Comparison of ENCODE assay signal across 11 cellular contexts in genomic region chr7:5598261-5598761, GRCh38. TPM values are rescaled to one million over a fixed set of nuclear protein-coding genes. Genes with fewer than 3 reads are reported as not detected.
A peak's percentile ranks its signal among the peaks of the same experiment; 100 is the strongest.
DNase-seq lines count a peak whose midpoint lies in the region; ATAC-seq and TF ChIP-seq lines count a peak whose summit lies in the region.
"Had no signal": no experiment of that assay in that cellular context is flagged by ENCODE, and none has a peak within 500 bp of the region (broad histone marks: within the 10 kb centered on the region; RNA-seq: fewer than 3 reads in every experiment).

No MANE protein-coding gene starts in this region.

- CTCF ChIA-PET in activated CD8-positive, alpha-beta T cell treated with anti-CD3 and anti-CD28 coated beads, Interleukin-2, amount 10 ng/mL, durations not matched to agents 7 days and 5 days (lab: Charles Lee), result no interaction called here

- no peak for ATAC-seq in activated CD8-positive, alpha-beta T cell treated with anti-CD3 and anti-CD28 coated beads, Interleukin-2, amount 10 ng/mL, durations not matched to agents 7 days and 5 days

- H3K4me3 Mint-ChIP-seq in glutamatergic neuron (ENCODE audit: unreplicated experiment), result peak overlapping the region; percentile 97
- no peak overlapping the region for H3K4me3 Mint-ChIP-seq in activated CD8-positive, alpha-beta T cell treated with anti-CD3 and anti-CD28 coated beads, Interleukin-2, amount 10 ng/mL, durations not matched to agents 7 days and 5 days

- no peak overlapping the region for H3K4me3 ChIP-seq in SJSA1
- H3K4me3 ChIP-seq: prostate gland had no signal

- H3K36me3 Mint-ChIP-seq in glutamatergic neuron (ENCODE audit: unreplicated experiment), result peaks cover 6% of the 10 kb centered on the region
- no peaks in the 10 kb centered on the region for H3K36me3 Mint-ChIP-seq in activated CD8-positive, alpha-beta T cell treated with anti-CD3 and anti-CD28 coated beads, Interleukin-2, amount 10 ng/mL, durations not matched to agents 7 days and 5 days (ENCODE audit: low read depth)

- TF ChIP-seq CTCF in glutamatergic neuron (IDR thresholded peaks at IDR 0.05; ENCODE audit: partially characterized antibody, unreplicated experiment), result no peak

- H3K4me1 ChIP-seq in SJSA1 (replicated peaks), result peaks cover 51% of the 10 kb centered on the region

- no peaks in the 10 kb centered on the region for H3K9me3 ChIP-seq in SJSA1 (replicated peaks)
- H3K9me3 ChIP-seq: prostate gland had no signal

- H3K36me3 ChIP-seq in SJSA1, result peaks cover 50% of the 10 kb centered on the region
- H3K36me3 ChIP-seq: prostate gland had no signal

- peaks cover 27% of the 10 kb centered on the region for H3K9me3 Mint-ChIP-seq in glutamatergic neuron (ENCODE audit: unreplicated experiment)
- no peaks in the 10 kb centered on the region for H3K9me3 Mint-ChIP-seq in activated CD8-positive, alpha-beta T cell treated with anti-CD3 and anti-CD28 coated beads, Interleukin-2, amount 10 ng/mL, durations not matched to agents 7 days and 5 days (ENCODE audit: insufficient read depth)

- no peaks in the 10 kb centered on the region for H3K27me3 ChIP-seq in SJSA1 (replicated peaks)

- H3K27me3 Mint-ChIP-seq in glutamatergic neuron (ENCODE audit: unreplicated experiment), result peaks cover 21% of the 10 kb centered on the region
- peaks cover 3% of the 10 kb centered on the region for H3K27me3 Mint-ChIP-seq in activated CD8-positive, alpha-beta T cell treated with anti-CD3 and anti-CD28 coated beads, Interleukin-2, amount 10 ng/mL, durations not matched to agents 7 days and 5 days (ENCODE audit: low read depth)

- peak; percentile 49 for DNase-seq in DMS53 (lab: John Stamatoyannopoulos, UW)
- no peak for DNase-seq in DMS53 treated with DMSO at 0.1 percent for 48 hours (lab: John Stamatoyannopoulos, UW; ENCODE audit: unreplicated experiment)
- no peak for DNase-seq in SJSA1 (ENCODE audit: low read depth in 1 of 2, low spot score in 2 of 2)
- DNase-seq in glutamatergic neuron, result peak; percentile 45
- peak; percentile 11 for DNase-seq in superior temporal gyrus (ENCODE audit: extremely low spot score)
- DNase-seq in mucosa of gallbladder (ENCODE audit: low spot score), result no peak
- no peak for DNase-seq in activated CD8-positive, alpha-beta T cell treated with anti-CD3 and anti-CD28 coated beads, Interleukin-2, amount 10 ng/mL, durations not matched to agents 7 days and 5 days
- DNase-seq in AG20443 (ENCODE audit: low spot score), result no peak
- DNase-seq: NCI-H187 treated with DMSO at 0.1 percent for 48 hours had no signal

- H3K27ac Mint-ChIP-seq in glutamatergic neuron (ENCODE audit: unreplicated experiment), result peak overlapping the region; percentile 91
- no peak overlapping the region for H3K27ac Mint-ChIP-seq in activated CD8-positive, alpha-beta T cell treated with anti-CD3 and anti-CD28 coated beads, Interleukin-2, amount 10 ng/mL, durations not matched to agents 7 days and 5 days

- H3K27ac ChIP-seq in SJSA1, result 0 out of 2 replicates have a peak overlapping the region, but pooled peaks have one; percentile 4
- H3K27ac ChIP-seq: 22Rv1, prostate gland had no signal

- POLR2A ChIA-PET in activated CD8-positive, alpha-beta T cell treated with anti-CD3 and anti-CD28 coated beads, Interleukin-2, amount 10 ng/mL, durations not matched to agents 7 days and 5 days (lab: Charles Lee), result no interaction called here

- peaks cover 21% of the 10 kb centered on the region for H3K4me1 Mint-ChIP-seq in glutamatergic neuron (ENCODE audit: low read depth, unreplicated experiment)
- peaks cover 25% of the 10 kb centered on the region for H3K4me1 Mint-ChIP-seq in activated CD8-positive, alpha-beta T cell treated with anti-CD3 and anti-CD28 coated beads, Interleukin-2, amount 10 ng/mL, durations not matched to agents 7 days and 5 days (ENCODE audit: low read depth)

RNA-seq across cellular contexts. Expression of gene FSCN1, which starts 5.7 kb away (rescaled TPM):
- total RNA-seq in SJSA1 (2014; rRNA removed; shearing (Covaris generic)), result 155 and 208 TPM in 2 replicates
- 749 TPM for total RNA-seq in glutamatergic neuron (ENCODE audit: unreplicated experiment)
- 38.6 TPM for total RNA-seq in mucosa of gallbladder
- total RNA-seq in activated CD8-positive, alpha-beta T cell treated with anti-CD3 and anti-CD28 coated beads, Interleukin-2, amount 10 ng/mL, durations not matched to agents 7 days and 5 days, result 10 to 100 TPM; 14.3 to 16.2 TPM

Comparison
In these comparisons a context has a peak if more than half of its experiments do, and no peak if none do; other contexts are left out.
1. DNase-seq: peak in DMS53 (single experiment), glutamatergic neuron (single experiment) and superior temporal gyrus (single experiment); none in DMS53 treated with DMSO at 0.1 percent for 48 hours (single experiment), SJSA1 (0 of 2), mucosa of gallbladder (single experiment), activated CD8-positive, alpha-beta T cell treated with anti-CD3 and anti-CD28 coated beads, Interleukin-2, amount 10 ng/mL, durations not matched to agents 7 days and 5 days (single experiment) and AG20443 (single experiment).